8 cellular contexts compared by ENCODE assay signal in the genomic region with DNA sequence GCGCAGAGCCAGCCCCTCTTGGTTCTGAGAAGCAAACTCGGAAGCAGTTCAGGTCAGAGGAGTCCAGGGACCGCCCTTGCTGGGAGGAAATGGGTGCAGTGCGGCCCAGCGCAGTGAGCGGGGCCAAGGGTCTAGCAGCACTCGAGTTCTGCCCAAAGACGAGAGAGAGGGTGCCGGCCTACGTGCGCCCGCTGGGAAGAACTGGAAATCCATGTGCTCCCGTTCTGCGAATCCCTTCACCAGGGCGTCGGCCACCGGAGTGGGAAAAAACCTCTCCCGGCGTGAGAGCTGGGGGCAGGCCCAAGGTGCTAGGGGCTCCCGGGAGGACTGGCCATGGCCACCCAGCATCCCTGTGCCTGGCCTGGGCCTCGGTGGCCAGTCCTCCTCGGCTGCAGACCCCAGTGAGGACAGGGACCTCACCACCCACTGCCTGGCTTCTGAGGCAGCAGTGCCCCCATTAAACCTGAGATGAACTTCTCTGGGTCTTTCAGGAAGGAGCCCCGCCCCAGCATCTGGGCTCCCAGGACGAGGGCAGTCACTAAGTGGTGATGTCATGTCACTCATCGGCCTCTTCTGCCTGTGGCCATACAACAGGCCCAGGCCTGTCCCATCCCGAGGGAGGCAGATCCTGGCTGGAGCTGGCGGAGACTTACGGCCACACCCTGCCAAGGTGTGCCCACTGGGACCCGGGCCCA. TPM values are rescaled to one million over a fixed set of nuclear protein-coding genes. Genes with fewer than 3 reads are reported as not detected.
A peak's percentile ranks its signal among the peaks of the same experiment; 100 is the strongest.
DNase-seq lines count a peak whose midpoint lies in the region; ATAC-seq, FAIRE-seq and TF ChIP-seq lines count a peak whose summit lies in the region.

No MANE protein-coding gene starts in this region.

- CTCF ChIA-PET in CD4-positive, alpha-beta memory T cell (lab: Charles Lee; ENCODE audit: partially characterized antibody): interaction anchor here (2.1 to 2.7 kb wide), 2 partner anchors 14 to 141 kb away, joined by 4 to 10 read pairs; no protein-coding TSS in a partner anchor
- CTCF ChIA-PET in activated B cell treated with CpG ODN at 0.5 μM for 24 hours (lab: Charles Lee): interaction anchor here (0.5 kb wide), 1 partner anchor 254 kb away, joined by 3 read pairs; no protein-coding TSS in a partner anchor

- no peak for DNase-seq in CD4-positive, alpha-beta memory T cell
- DNase-seq in LoVo (ENCODE audit: low spot score): peak; percentile 58
- no peak for DNase-seq in activated B cell treated with CpG ODN at 0.5 μM for 24 hours
- no peak for DNase-seq in GM12892 (ENCODE audit: insufficient read length)
- no peak for DNase-seq in HT-29 (ENCODE audit: low spot score)
- no peak for DNase-seq in effector CD8-positive, alpha-beta T cell (lab: John Stamatoyannopoulos, UW)

- no peak for TF ChIP-seq CTCF in activated B cell treated with CpG ODN at 0.5 μM for 24 hours (IDR thresholded peaks at IDR 0.05)

- peak overlapping the region in 1 of 2 donors; percentile 77 for H3K4me3 ChIP-seq in CD4-positive, alpha-beta memory T cell (ENCODE audit: low read length in 2 of 2)
- no peak overlapping the region for H3K4me3 ChIP-seq in muscle layer of colon (ENCODE audit: low read depth in 1 of 2, low read length in 2 of 2)

- H3K36me3 Mint-ChIP-seq in CD4-positive, alpha-beta memory T cell: no peaks in the 10 kb centered on the region
- no peaks in the 10 kb centered on the region for H3K36me3 Mint-ChIP-seq in activated B cell treated with CpG ODN at 0.5 μM for 24 hours (ENCODE audit: low read depth)

- intact Hi-C loops in CD4-positive, alpha-beta memory T cell (cut with micrococcal nuclease): no loop called here
- intact Hi-C loops in activated B cell treated with CpG ODN at 0.5 μM for 24 hours (cut with micrococcal nuclease): loop anchor here (2.0 kb wide), 1 partner anchor 13 kb away; the partner anchor contains the start of gene NACC2

- H3K4me1 Mint-ChIP-seq in CD4-positive, alpha-beta memory T cell: peaks cover 15 to 73% (median 48%) of the 10 kb centered on the region in 4 donors
- peaks cover 36% of the 10 kb centered on the region for H3K4me1 Mint-ChIP-seq in activated B cell treated with CpG ODN at 0.5 μM for 24 hours

- no peak for TF ChIP-seq POLR2A in GM12892 (IDR thresholded peaks at IDR 0.05; ENCODE audit: low read depth, low read length)

- H3K36me3 ChIP-seq in CD4-positive, alpha-beta memory T cell (ENCODE audit: insufficient read depth, low read length): no peaks in the 10 kb centered on the region
- H3K36me3 ChIP-seq in muscle layer of colon (ENCODE audit: insufficient read depth, low read length): peaks cover 3% of the 10 kb centered on the region

- peak overlapping the region in 6 of 7 donors; percentile 76 to 94 (median 86) for H3K27ac Mint-ChIP-seq in CD4-positive, alpha-beta memory T cell
- H3K27ac Mint-ChIP-seq in activated B cell treated with CpG ODN at 0.5 μM for 24 hours: no peak overlapping the region

- peak overlapping the region; percentile 69 for H3K27ac ChIP-seq in CD4-positive, alpha-beta memory T cell (ENCODE audit: low read depth, low read length)
- H3K27ac ChIP-seq in muscle layer of colon (ENCODE audit: low read depth, low read length): peak overlapping the region; percentile 26

- POLR2A ChIA-PET in CD4-positive, alpha-beta memory T cell (lab: Charles Lee; ENCODE audit: partially characterized antibody): interaction anchor here (1.4 to 11.1 kb wide), 4 partner anchors 10 to 115 kb away, joined by 3 to 155 read pairs (median 36); partner anchors contain the start of genes NACC2 and TMEM250
- POLR2A ChIA-PET in activated B cell treated with CpG ODN at 0.5 μM for 24 hours (lab: Charles Lee): interaction anchor here (1.3 to 3.2 kb wide), 2 partner anchors 9 to 12 kb away, joined by 5 to 16 read pairs; partner anchors contain the start of gene TMEM250

- no peak for FAIRE-seq in GM12892 (lab: Jason Lieb, UNC)

- peaks cover 74% of the 10 kb centered on the region for H3K4me1 ChIP-seq in CD4-positive, alpha-beta memory T cell (ENCODE audit: insufficient read depth, low read length)
- H3K4me1 ChIP-seq in muscle layer of colon (ENCODE audit: insufficient read depth, low read length): peaks cover 34% of the 10 kb centered on the region

- ATAC-seq in activated B cell treated with CpG ODN at 0.5 μM for 24 hours (ENCODE audit: low read depth) (no peak), HG03045 (IDR thresholded peaks at IDR 0.05; ENCODE audit: unreplicated experiment) (no peak)

- H3K27me3 Mint-ChIP-seq in CD4-positive, alpha-beta memory T cell: no peaks in the 10 kb centered on the region
- peaks cover 3% of the 10 kb centered on the region for H3K27me3 Mint-ChIP-seq in activated B cell treated with CpG ODN at 0.5 μM for 24 hours

- no peaks in the 10 kb centered on the region for H3K27me3 ChIP-seq in CD4-positive, alpha-beta memory T cell (ENCODE audit: insufficient read depth, low read length)
- no peaks in the 10 kb centered on the region for H3K27me3 ChIP-seq in muscle layer of colon (ENCODE audit: control insufficient read depth in 1 of 2, insufficient read depth in 2 of 2, low read length in 2 of 2)

- H3K9me3 Mint-ChIP-seq in CD4-positive, alpha-beta memory T cell: no peaks in the 10 kb centered on the region
- no peaks in the 10 kb centered on the region for H3K9me3 Mint-ChIP-seq in activated B cell treated with CpG ODN at 0.5 μM for 24 hours

- no peak overlapping the region for H3K9ac ChIP-seq in muscle layer of colon (ENCODE audit: low read length)

- H3K4me3 Mint-ChIP-seq in CD4-positive, alpha-beta memory T cell: peak overlapping the region in 7 of 8 donors; percentile 20 to 85 (median 80)
- peak overlapping the region; percentile 61 for H3K4me3 Mint-ChIP-seq in activated B cell treated with CpG ODN at 0.5 μM for 24 hours

- H3K9me3 ChIP-seq in CD4-positive, alpha-beta memory T cell (ENCODE audit: control insufficient read depth in 1 of 2, low read length in 2 of 2): no peaks in the 10 kb centered on the region
- H3K9me3 ChIP-seq in muscle layer of colon (ENCODE audit: low read length): no peaks in the 10 kb centered on the region

RNA-seq across cellular contexts. Expression of gene TMEM250, which starts 10.6 kb away (rescaled TPM):
- total RNA-seq in CD4-positive, alpha-beta memory T cell: 10 to 100 TPM; 52.1 to 55.8 TPM
- polyA plus RNA-seq in CD4-positive, alpha-beta memory T cell: 10 to 100 TPM; 46.7 to 67.3 TPM
- 23.3 and 23.4 TPM in 2 replicates for total RNA-seq in activated B cell treated with CpG ODN at 0.5 μM for 24 hours
- polyA plus RNA-seq in GM12892 (2012; ENCODE audit: missing spikeins): 6.3 TPM
- 93.4 and 109 TPM in 2 replicates for total RNA-seq in HT-29 (2014; rRNA removed; shearing (Covaris generic))

RNA-seq across cellular contexts. Expression of gene NACC2, which starts 13.0 kb away (rescaled TPM):
- total RNA-seq in CD4-positive, alpha-beta memory T cell: 10 to 100 TPM; 11.5 to 12.2 TPM
- 1 to 10 TPM in 1 of 2 donors, under 1 TPM in 1; 0.58 to 2.6 TPM for polyA plus RNA-seq in CD4-positive, alpha-beta memory T cell
- total RNA-seq in activated B cell treated with CpG ODN at 0.5 μM for 24 hours: 1.5 and 1.6 TPM in 2 replicates
- polyA plus RNA-seq in GM12892 (2012; ENCODE audit: missing spikeins): 0.04 TPM
- 32.6 and 38.1 TPM in 2 replicates for total RNA-seq in HT-29 (2014; rRNA removed; shearing (Covaris generic))
